Comparison of ENCODE assay signal across 9 cellular contexts in the genomic region with DNA sequence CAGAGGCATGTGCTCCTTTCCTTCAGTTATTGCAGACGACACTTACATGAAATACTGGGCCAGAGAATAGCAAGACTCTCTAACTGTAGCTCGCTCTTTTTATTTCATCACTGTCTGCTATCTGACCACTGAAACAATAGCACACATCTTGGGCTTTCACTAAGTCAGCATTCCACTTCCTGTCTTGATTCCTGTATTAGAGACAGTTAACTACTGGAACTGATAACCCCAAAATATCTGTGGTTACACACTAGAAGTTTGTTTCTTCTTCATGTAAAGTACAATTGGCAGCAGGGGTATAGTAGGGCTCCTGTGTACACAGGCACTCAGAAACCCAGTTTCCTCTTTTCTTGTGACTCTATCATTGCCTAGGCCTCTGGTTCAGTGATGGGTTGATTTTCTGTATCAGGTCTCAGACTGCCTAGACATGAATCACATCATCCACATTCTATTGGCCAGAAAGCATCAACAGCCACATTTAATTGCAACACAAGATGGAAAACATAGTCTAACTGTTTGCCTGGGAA.
DNase-seq lines count a peak whose midpoint lies in the region; ATAC-seq and TF ChIP-seq lines count a peak whose summit lies in the region.
"Had no signal": no experiment of that assay in that cellular context is flagged by ENCODE, and none has a peak within 500 bp of the region (broad histone marks: within the 10 kb centered on the region; RNA-seq: fewer than 3 reads in every experiment).

No MANE protein-coding gene starts in this region.

- DNase-seq in AML-193 (lab: John Stamatoyannopoulos, UW) (peak; percentile 28 to 41), NOMO-1 treated with DMSO at 0.1 percent for 48 hours (lab: John Stamatoyannopoulos, UW; ENCODE audit: unreplicated experiment) (no peak), type B pancreatic cell (ENCODE audit: extremely low spot score, unreplicated experiment) (no peak), Right ventricle myocardium superior (no peak), NCI-H2227 (lab: John Stamatoyannopoulos, UW; ENCODE audit: unreplicated experiment) (no peak)
- DNase-seq: NCI-H69 had no signal

- intact Hi-C loops in Right ventricle myocardium superior (cut with DNase I): no loop called here

- no peaks in the 10 kb centered on the region for H3K9me3 Mint-ChIP-seq in activated naive CD8-positive, alpha-beta T cell (ENCODE audit: low read depth)
- H3K9me3 Mint-ChIP-seq in type B pancreatic cell: no peaks in the 10 kb centered on the region

- peak overlapping the region; percentile 44 for H3K4me3 Mint-ChIP-seq in activated naive CD8-positive, alpha-beta T cell
- H3K4me3 Mint-ChIP-seq in type B pancreatic cell: no peak overlapping the region

- peak; percentile 89 for ATAC-seq in GM19397 (IDR thresholded peaks at IDR 0.05; ENCODE audit: unreplicated experiment)
- ATAC-seq in HG03159 (IDR thresholded peaks at IDR 0.05; ENCODE audit: unreplicated experiment): peak; percentile 88
- no peak for ATAC-seq in Right ventricle myocardium superior (ENCODE audit: poor library complexity)

- no peaks in the 10 kb centered on the region for H3K27me3 Mint-ChIP-seq in activated naive CD8-positive, alpha-beta T cell
- H3K27me3 Mint-ChIP-seq in type B pancreatic cell: no peaks in the 10 kb centered on the region

- H3K36me3 Mint-ChIP-seq in activated naive CD8-positive, alpha-beta T cell: no peaks in the 10 kb centered on the region
- no peaks in the 10 kb centered on the region for H3K36me3 Mint-ChIP-seq in type B pancreatic cell

- peak overlapping the region; percentile 83 for H3K27ac Mint-ChIP-seq in activated naive CD8-positive, alpha-beta T cell
- H3K27ac Mint-ChIP-seq in type B pancreatic cell: no peak overlapping the region

- TF ChIP-seq CTCF in type B pancreatic cell (conservative IDR thresholded peaks at IDR 0.05): no peak

- H3K4me1 Mint-ChIP-seq in activated naive CD8-positive, alpha-beta T cell (ENCODE audit: low read depth): no peaks in the 10 kb centered on the region
- H3K4me1 Mint-ChIP-seq in type B pancreatic cell (ENCODE audit: unreplicated experiment): peaks cover 5% of the 10 kb centered on the region

Comparison
In these comparisons a context has a peak if more than half of its experiments do, and no peak if none do; other contexts are left out.
1. DNase-seq: peak in AML-193 (2 of 2); none in NOMO-1 treated with DMSO at 0.1 percent for 48 hours (single experiment), type B pancreatic cell (single experiment), Right ventricle myocardium superior (single experiment) and NCI-H2227 (single experiment).